In the genomic region with DNA sequence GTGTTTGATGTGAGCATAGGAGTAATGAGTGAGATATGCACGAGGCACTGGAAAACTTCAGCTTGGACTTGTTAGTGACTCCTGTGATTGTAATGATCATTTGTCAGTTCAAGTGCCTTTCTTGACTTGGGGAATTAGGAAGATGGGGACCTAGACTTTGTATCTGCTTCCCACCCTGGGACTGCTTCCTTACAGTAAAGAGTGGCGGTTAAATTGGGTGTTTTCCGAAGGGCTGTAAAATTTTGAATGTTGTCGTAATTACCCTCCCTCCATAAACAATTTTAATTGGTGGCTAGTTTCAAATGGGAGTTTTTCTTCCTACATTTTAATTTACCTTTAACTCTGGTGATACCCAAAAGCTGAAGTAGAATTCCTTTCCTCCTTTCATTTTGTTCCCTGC, we compare ENCODE assay signal across 21 cellular contexts.
"Had no signal": no experiment of that assay in that cellular context is flagged by ENCODE, and none has a peak within 500 bp of the region (broad histone marks: within the 10 kb centered on the region; RNA-seq: fewer than 3 reads in every experiment).

No MANE protein-coding gene starts in this region.

- H3K27ac Mint-ChIP-seq: activated T-cell treated with anti-CD3 and anti-CD28 coated beads, Interleukin-2, amount 50 U/mL, for 72 hours; type B pancreatic cell had no signal

- DNase-seq: activated CD4-positive, alpha-beta T cell treated with anti-CD3 and anti-CD28 coated beads for 4 hours; activated CD8-positive, alpha-beta memory T cell treated with anti-CD3 and anti-CD28 coated beads, Interleukin-2, amount 50 U/mL, for 4 hours; activated gamma-delta T cell; activated T-cell treated with anti-CD3 and anti-CD28 coated beads, Interleukin-2, amount 50 U/mL, for 72 hours; amygdala; body of pancreas; dorsolateral prefrontal cortex; foreskin melanocyte; glutamatergic neuron; hypothalamus; islet precursor cell; lower lobe of right lung; psoas muscle; right cardiac atrium; stimulated activated CD4-positive, alpha-beta T cell treated with anti-CD3 and anti-CD28 coated beads, Interleukin-2, amount 100 ng/mL, for 24 hours; stimulated activated naive CD4-positive, alpha-beta T cell treated with Interleukin-2 at 50 U/mL for 16 hours; SW 1271; T-helper 2 cell; WERI-Rb-1 had no signal

- H3K9me3 Mint-ChIP-seq: activated naive CD4-positive, alpha-beta T cell treated with anti-CD3 and anti-CD28 coated beads, Interleukin-2, amount 50 U/mL, for 24 hours; activated T-cell treated with anti-CD3 and anti-CD28 coated beads, Interleukin-2, amount 50 U/mL, for 72 hours; type B pancreatic cell had no signal

- H3K27me3 Mint-ChIP-seq: activated naive CD4-positive, alpha-beta T cell treated with anti-CD3 and anti-CD28 coated beads, Interleukin-2, amount 50 U/mL, for 24 hours; type B pancreatic cell had no signal

- ATAC-seq: activated T-cell treated with anti-CD3 and anti-CD28 coated beads, Interleukin-2, amount 50 U/mL, for 72 hours; body of pancreas; lower lobe of right lung; psoas muscle; right cardiac atrium had no signal

- H3K27me3 ChIP-seq: body of pancreas, dorsolateral prefrontal cortex had no signal

- H3K4me1 ChIP-seq: body of pancreas had no signal

- H3K9me3 ChIP-seq: body of pancreas, lower lobe of right lung, psoas muscle had no signal

- H3K4me3 ChIP-seq: body of pancreas, lower lobe of right lung, psoas muscle had no signal

- H3K4me3 Mint-ChIP-seq: activated naive CD4-positive, alpha-beta T cell treated with anti-CD3 and anti-CD28 coated beads, Interleukin-2, amount 50 U/mL, for 24 hours; activated T-cell treated with anti-CD3 and anti-CD28 coated beads, Interleukin-2, amount 50 U/mL, for 72 hours; type B pancreatic cell had no signal

- H3K27ac ChIP-seq: body of pancreas, lower lobe of right lung, psoas muscle, WERI-Rb-1 had no signal
